8 cellular contexts compared by ENCODE assay signal in genomic region chr1:46616277-46617107, GRCh38. TPM values are rescaled to one million over a fixed set of nuclear protein-coding genes. Genes with fewer than 3 reads are reported as not detected.
A peak's percentile ranks its signal among the peaks of the same experiment; 100 is the strongest.
DNase-seq lines count a peak whose midpoint lies in the region; ATAC-seq and TF ChIP-seq lines count a peak whose summit lies in the region.

TSS of gene MOB3C (minus strand) at chr1:46616811. CDS start at chr1:46613321, 3,490 bp downstream.

- H2AFZ ChIP-seq in SK-N-SH (ENCODE audit: low read depth), result peak within 1 kb of the TSS; percentile 79

- H3K4me1 ChIP-seq in SK-N-SH (ENCODE audit: control insufficient read depth in 1 of 2, insufficient read depth in 2 of 2, low read depth in 1 of 2, low read length in 1 of 2), result peaks cover 8 to 25% of the 10 kb centered on the region in 2 experiments; a peak in 2 of 4 replicates
- H3K4me1 ChIP-seq in ovary (ENCODE audit: insufficient read depth), result peaks cover 7% of the 10 kb centered on the region
- peaks cover 41% of the 10 kb centered on the region for H3K4me1 ChIP-seq in thymus (ENCODE audit: control insufficient read depth, insufficient read depth, low read length)

- TF ChIP-seq EP300 in SK-N-SH (IDR thresholded peaks at IDR 0.05; ENCODE audit: borderline replicate concordance in 1 of 2, low read depth in 1 of 2, low read length in 1 of 2) (no peak), ovary (IDR thresholded peaks at IDR 0.05) (no peak)

- H3K4me3 ChIP-seq in AG09309 (ENCODE audit: control insufficient read depth, low read depth, low read length) (peak within 1 kb of the TSS; percentile 76), SK-N-SH (ENCODE audit: low read depth in 2 of 2, low read length in 1 of 2) (peak within 1 kb of the TSS; percentile 69 to 78), ovary (peak within 1 kb of the TSS; percentile 79), thymus (ENCODE audit: low read length) (peak within 1 kb of the TSS; percentile 92)

- 5% methylated on average over 8 of the region's 62 CpGs for WGBS in SK-N-SH (ENCODE audit: low lambda C conversion rate)
- 0 to 1% (median 0%) methylated on average over 48 to 62 of the region's 62 CpGs for WGBS in ovary, 3 donors
- WGBS in thymus, result 2% methylated on average over 62 of the region's 62 CpGs

- POLR2A ChIA-PET in SK-N-SH (lab: Yijun Ruan, JAX), result interaction anchor here (1.8 to 2.2 kb wide), 2 partner anchors 13 to 51 kb away, joined by 8 to 9 read pairs; partner anchors contain the start of genes ATPAF1 and MKNK1

- H3K9me2 ChIP-seq in SK-N-SH, result no peaks in the 10 kb centered on the region

- CTCF ChIA-PET in SK-N-SH (lab: Yijun Ruan, JAX), result interaction anchor here (0.6 to 4.9 kb wide), 5 partner anchors 13 to 60 kb away, joined by 3 to 36 read pairs (median 4); partner anchors contain the start of gene MKNK1

- H3F3A ChIP-seq in SK-N-SH (replicated peaks; ENCODE audit: insufficient read depth), result peaks cover 3% of the 10 kb centered on the region

- no peaks in the 10 kb centered on the region for H4K20me1 ChIP-seq in SK-N-SH (ENCODE audit: insufficient read depth)

- peak within 1 kb of the TSS; percentile 77 to 78; a peak in 3 of 4 replicates for H3K27ac ChIP-seq in SK-N-SH (ENCODE audit: low read depth in 2 of 2, low read length in 1 of 2)
- H3K27ac ChIP-seq in ovary, result peak within 1 kb of the TSS; percentile 65 to 95
- H3K27ac ChIP-seq in thymus (ENCODE audit: low read depth), result peak within 1 kb of the TSS; percentile 93

- no peaks in the 10 kb centered on the region for H3K27me3 Mint-ChIP-seq in activated naive CD8-positive, alpha-beta T cell
- peaks cover 15% of the 10 kb centered on the region for H3K27me3 Mint-ChIP-seq in glutamatergic neuron (ENCODE audit: unreplicated experiment)

- H3K4me2 ChIP-seq in SK-N-SH, result peak within 1 kb of the TSS; percentile 99

- H3K79me2 ChIP-seq in SK-N-SH (ENCODE audit: insufficient read depth), result no peaks in the 10 kb centered on the region; the same call in 1 of the 2 replicates

- no peaks in the 10 kb centered on the region for H3K36me3 ChIP-seq in SK-N-SH (replicated peaks in 1 of 2; ENCODE audit: control insufficient read depth in 1 of 2, insufficient read depth in 2 of 2, low read length in 1 of 2)
- H3K36me3 ChIP-seq in ovary, result no peaks in the 10 kb centered on the region
- H3K36me3 ChIP-seq in thymus (ENCODE audit: control insufficient read depth, insufficient read depth), result peaks cover 6% of the 10 kb centered on the region

- H3K9me3 ChIP-seq in SK-N-SH (no peaks in the 10 kb centered on the region), ovary (no peaks in the 10 kb centered on the region), thymus (ENCODE audit: control insufficient read depth) (no peaks in the 10 kb centered on the region)

- H3K9ac ChIP-seq in SK-N-SH, result peak within 1 kb of the TSS; percentile 71

- H3K4me3 Mint-ChIP-seq in activated naive CD8-positive, alpha-beta T cell, result peak within 1 kb of the TSS; percentile 90
- H3K4me3 Mint-ChIP-seq in glutamatergic neuron (ENCODE audit: unreplicated experiment), result peak within 1 kb of the TSS; percentile 86

- peaks cover 46% of the 10 kb centered on the region for H3K4me1 Mint-ChIP-seq in activated naive CD8-positive, alpha-beta T cell (ENCODE audit: low read depth)
- H3K4me1 Mint-ChIP-seq in glutamatergic neuron (ENCODE audit: low read depth, unreplicated experiment), result peaks cover 6% of the 10 kb centered on the region

- no peaks in the 10 kb centered on the region for H3K36me3 Mint-ChIP-seq in activated naive CD8-positive, alpha-beta T cell
- no peaks in the 10 kb centered on the region for H3K36me3 Mint-ChIP-seq in glutamatergic neuron (ENCODE audit: unreplicated experiment)

- peak; percentile 40 for DNase-seq in AG09309 (ENCODE audit: low read depth)
- DNase-seq in SK-N-SH, result peak; percentile 89
- DNase-seq in glutamatergic neuron, result peak; percentile 54
- DNase-seq in ovary, result peak; percentile 84 to 88 (median 85)

- peak; percentile 70 for TF ChIP-seq POLR2A in ovary (IDR thresholded peaks at IDR 0.05)

- no peaks in the 10 kb centered on the region for H3K9me3 Mint-ChIP-seq in activated naive CD8-positive, alpha-beta T cell (ENCODE audit: low read depth)
- peaks cover 9% of the 10 kb centered on the region for H3K9me3 Mint-ChIP-seq in glutamatergic neuron (ENCODE audit: unreplicated experiment)

- peak; percentile 73 for ATAC-seq in GM19025 (IDR thresholded peaks at IDR 0.05; ENCODE audit: low read depth, unreplicated experiment)
- peak; percentile 67 for ATAC-seq in HG03280 (IDR thresholded peaks at IDR 0.05; ENCODE audit: unreplicated experiment)

- H3K27me3 ChIP-seq in SK-N-SH (ENCODE audit: insufficient read depth) (no peaks in the 10 kb centered on the region), ovary (no peaks in the 10 kb centered on the region), thymus (ENCODE audit: control insufficient read depth, insufficient read depth) (no peaks in the 10 kb centered on the region)

- no peak for TF ChIP-seq RAD21 in SK-N-SH (IDR thresholded peaks at IDR 0.05; ENCODE audit: low read length)

- H3K27ac Mint-ChIP-seq in activated naive CD8-positive, alpha-beta T cell, result peak within 1 kb of the TSS; percentile 91
- H3K27ac Mint-ChIP-seq in glutamatergic neuron (ENCODE audit: unreplicated experiment), result no peak within 1 kb of the TSS

- TF ChIP-seq CTCF in AG09309 (IDR thresholded peaks at IDR 0.05; ENCODE audit: control insufficient read depth, insufficient read depth, low read depth, low read length, missing control alignments) (no peak), SK-N-SH (IDR thresholded peaks at IDR 0.05) (no peak), glutamatergic neuron (IDR thresholded peaks at IDR 0.05; ENCODE audit: partially characterized antibody, unreplicated experiment) (no peak), ovary (IDR thresholded peaks at IDR 0.05) (no peak)

- intact Hi-C loops in ovary (cut with DNase I), result loop anchor here in 3 of 4 donors (5.0 kb wide), 2 partner anchors 51 to 106 kb away; partner anchors contain the start of gene ATPAF1 (in 2 of the 3)

TF ChIP-seq in SK-N-SH, 30 proteins besides CTCF, POLR2A, EP300 and RAD21:
- TF ChIP-seq NRF1 (IDR thresholded peaks at IDR 0.05; ENCODE audit: low read depth, low read length), result 0 out of 2 replicates have a peak, but pooled peaks have one; percentile 12
- peak; percentile 57; the same call in 1 of the 2 replicates for TF ChIP-seq MAX (IDR thresholded peaks at IDR 0.05; ENCODE audit: low read depth)
- TF ChIP-seq SIN3A (IDR thresholded peaks at IDR 0.05; ENCODE audit: borderline replicate concordance, low read depth, low read length), result 0 out of 2 replicates have a peak, but pooled peaks have one; percentile 15
- TF ChIP-seq TCF12 (IDR thresholded peaks at IDR 0.05), result no peak
- TF ChIP-seq POLR2AphosphoS5 (IDR thresholded peaks at IDR 0.05; ENCODE audit: low read depth, low read length), result peak; percentile 36; the same call in 1 of the 2 replicates
TF ChIP-seq in SK-N-SH: peak in this region for 4.

RNA-seq across cellular contexts. Expression of gene MOB3C, which starts in this region (rescaled TPM):
- 8.6 and 10.6 TPM in 2 replicates for polyA plus RNA-seq in SK-N-SH (2012; rRNA removed)
- 4.4 and 5.5 TPM in 2 replicates for polyA plus RNA-seq in SK-N-SH (2012; cell fraction: cytosol; rRNA removed)
- polyA plus RNA-seq in SK-N-SH (2012; cell fraction: nucleus; rRNA removed), result 17.6 and 23.1 TPM in 2 replicates
- total RNA-seq in glutamatergic neuron (ENCODE audit: unreplicated experiment), result 1.6 TPM
- total RNA-seq in ovary, result 10 to 100 TPM; 10.1 to 25.3 (median 19.3) TPM
- 10 to 100 TPM; 13.2 to 29.2 TPM for polyA plus RNA-seq in ovary
- 16.2 TPM for polyA plus RNA-seq in thymus

Comparison
In these comparisons a context has a peak if more than half of its experiments do, and no peak if none do; other contexts are left out.
1. Peak in every context shown above with its lines: DNase-seq, ATAC-seq, H3K4me3 ChIP-seq and H3K27ac ChIP-seq.